Comparison of ENCODE assay signal across 1 cellular context in genomic region chr22:11795979-11796378, GRCh38.
A peak's percentile ranks its signal among the peaks of the same experiment; 100 is the strongest.
DNase-seq lines count a peak whose midpoint lies in the region; ATAC-seq, FAIRE-seq and TF ChIP-seq lines count a peak whose summit lies in the region.
"Not testable (repeated sequence)": the region's sequence is repeated elsewhere in the genome, so short reads cannot be mapped to it uniquely, and the experiment has no call there.

No MANE protein-coding gene starts in this region.

- not testable (repeated sequence) for H2AFZ ChIP-seq in K562 (ENCODE audit: low read depth, low read length)

- H3K36me3 ChIP-seq in K562 (ENCODE audit: control insufficient read depth, insufficient read depth, low read length) = not testable (repeated sequence)

- not testable (repeated sequence) for FAIRE-seq in K562 (lab: Jason Lieb, UNC)

- not testable (repeated sequence) for H4K20me1 ChIP-seq in K562 (replicated peaks; ENCODE audit: control insufficient read depth, insufficient read depth, low read length)

- POLR2A ChIA-PET in K562 (lab: Yijun Ruan, JAX) = not testable (repeated sequence)

- not testable (repeated sequence) for H3K27ac ChIP-seq in K562 (ENCODE audit: extremely low read depth, low read depth, low read length)

- in situ Hi-C loops in K562 (cut with MboI) = not testable (repeated sequence)

- not testable (repeated sequence) for TF ChIP-seq POLR2A in K562 (conservative IDR thresholded peaks at IDR 0.05)

- TF ChIP-seq RAD21 in K562 (CRISPR knock-in tag; conservative IDR thresholded peaks at IDR 0.05 in 1 of 2, IDR thresholded peaks at IDR 0.05 in 1 of 2) = not testable (repeated sequence)

- H3K4me1 ChIP-seq in K562 (replicated peaks in 1 of 2; ENCODE audit: control insufficient read depth in 2 of 2, insufficient read depth in 2 of 2, low read length in 2 of 2) = not testable (repeated sequence)

- not testable (repeated sequence) for ATAC-seq in K562

- H3K9me3 ChIP-seq in K562 (replicated peaks; ENCODE audit: control insufficient read depth, insufficient read depth, low read depth, low read length) = not testable (repeated sequence)

- not testable (repeated sequence) for H3K79me2 ChIP-seq in K562 (ENCODE audit: control insufficient read depth, insufficient read depth, low read length)

- DNase-seq in K562 (ENCODE audit: extremely low read depth in 1 of 4, low spot score in 3 of 4) = peak in 1 of 4 experiments; percentile 16

- H3K4me2 ChIP-seq in K562 (ENCODE audit: insufficient read depth, low read length) = not testable (repeated sequence)

- not testable (repeated sequence) for TF ChIP-seq CTCF in K562 (IDR thresholded peaks at IDR 0.05 in 2 of 3, conservative IDR thresholded peaks at IDR 0.05 in 1 of 3; ENCODE audit: insufficient read depth in 2 of 3, low read depth in 1 of 3, low read length in 3 of 3)

- TF ChIP-seq EP300 in K562 (IDR thresholded peaks at IDR 0.05; ENCODE audit: low read length) = not testable (repeated sequence)

- not testable (repeated sequence) for BruUV-seq in K562 (replicated peaks; lab: Mats Ljungman, UMichigan)

- not testable (repeated sequence) for H3K9me1 ChIP-seq in K562 (ENCODE audit: control insufficient read depth, insufficient read depth, low read length)

- intact Hi-C loops in K562 (cut with micrococcal nuclease) = not testable (repeated sequence)

- WGBS in K562 (ENCODE audit: insufficient coverage, low coverage, missing lambda C conversion rate) = 6% methylated on average over 2 of the region's 2 CpGs

- not testable (repeated sequence) for H3K27me3 ChIP-seq in K562 (ENCODE audit: control insufficient read depth in 2 of 2, insufficient read depth in 2 of 2, low read length in 2 of 2)

- CTCF ChIA-PET in K562 (lab: Yijun Ruan, JAX; ENCODE audit: low intra/inter-chr PET ratio) = not testable (repeated sequence)

- H3K4me3 ChIP-seq in K562 = not testable (repeated sequence)

- not testable (repeated sequence) for H3K9ac ChIP-seq in K562 (ENCODE audit: insufficient read depth in 1 of 2, low read depth in 2 of 2, low read length in 2 of 2)

TF ChIP-seq in K562, 482 proteins besides CTCF, POLR2A, EP300 and RAD21:
- peak; percentile 48; the same call in 1 of the 2 replicates for TF ChIP-seq ARID1B (IDR thresholded peaks at IDR 0.05)
- TF ChIP-seq CBFA2T3 (IDR thresholded peaks at IDR 0.05) = peak; percentile 44
- TF ChIP-seq, protein P1, sequence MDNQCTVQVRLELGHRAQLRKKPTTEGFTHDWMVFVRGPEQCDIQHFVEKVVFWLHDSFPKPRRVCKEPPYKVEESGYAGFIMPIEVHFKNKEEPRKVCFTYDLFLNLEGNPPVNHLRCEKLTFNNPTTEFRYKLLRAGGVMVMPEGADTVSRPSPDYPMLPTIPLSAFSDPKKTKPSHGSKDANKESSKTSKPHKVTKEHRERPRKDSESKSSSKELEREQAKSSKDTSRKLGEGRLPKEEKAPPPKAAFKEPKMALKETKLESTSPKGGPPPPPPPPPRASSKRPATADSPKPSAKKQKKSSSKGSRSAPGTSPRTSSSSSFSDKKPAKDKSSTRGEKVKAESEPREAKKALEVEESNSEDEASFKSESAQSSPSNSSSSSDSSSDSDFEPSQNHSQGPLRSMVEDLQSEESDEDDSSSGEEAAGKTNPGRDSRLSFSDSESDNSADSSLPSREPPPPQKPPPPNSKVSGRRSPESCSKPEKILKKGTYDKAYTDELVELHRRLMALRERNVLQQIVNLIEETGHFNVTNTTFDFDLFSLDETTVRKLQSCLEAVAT (IDR thresholded peaks at IDR 0.05) = peak in 1 of 2 experiments; percentile 95; a peak in 2 of 4 replicates
- TF ChIP-seq CBFA2T2 (conservative IDR thresholded peaks at IDR 0.05) = peak; percentile 13; the same call in 1 of the 2 replicates
- TF ChIP-seq TAL1 (IDR thresholded peaks at IDR 0.05) = peak; percentile 32; the same call in 1 of the 2 replicates
